In genomic region chr1:66506393-66506687, GRCh38 we compare ENCODE assay signal across 22 cellular contexts. TPM values are rescaled to one million over a fixed set of nuclear protein-coding genes. Genes with fewer than 3 reads are reported as not detected.
DNase-seq lines count a peak whose midpoint lies in the region; ATAC-seq, FAIRE-seq and TF ChIP-seq lines count a peak whose summit lies in the region.
"Had no signal": no experiment of that assay in that cellular context is flagged by ENCODE, and none has a peak within 500 bp of the region (broad histone marks: within the 10 kb centered on the region; RNA-seq: fewer than 3 reads in every experiment).

No MANE protein-coding gene starts in this region.

- no TSS peak for BruUV-seq in endothelial cell of umbilical vein (replicated peaks; lab: Mats Ljungman, UMichigan)

- no peaks in the 10 kb centered on the region; the same call in 1 of the 2 replicates for H3K27me3 Mint-ChIP-seq in HFFc6 (ENCODE audit: insufficient read depth)
- no peaks in the 10 kb centered on the region for H3K27me3 Mint-ChIP-seq in osteocyte (ENCODE audit: unreplicated experiment)

- H3K9me3 Mint-ChIP-seq in HFFc6 (no peaks in the 10 kb centered on the region), osteocyte (ENCODE audit: unreplicated experiment) (no peaks in the 10 kb centered on the region)

- H3K9me1 ChIP-seq in endothelial cell of umbilical vein (replicated peaks; ENCODE audit: control insufficient read depth, extremely low read depth, insufficient read depth, low read length): no peaks in the 10 kb centered on the region

- no peak overlapping the region for H3K4me2 ChIP-seq in endothelial cell of umbilical vein (ENCODE audit: insufficient read depth, low read length)

- H3K4me1 Mint-ChIP-seq in HFFc6 (ENCODE audit: low read depth): peaks cover 73% of the 10 kb centered on the region
- peaks cover 49% of the 10 kb centered on the region for H3K4me1 Mint-ChIP-seq in osteocyte (ENCODE audit: unreplicated experiment)

- H3K4me3 Mint-ChIP-seq in HFFc6 (peak overlapping the region; percentile 20; the same call in 1 of the 2 replicates), osteocyte (ENCODE audit: unreplicated experiment) (no peak overlapping the region)

- DNase-seq in D721Med (ENCODE audit: insufficient read length, low spot score) (no peak), HFFc6 (no peak), endothelial cell of umbilical vein (ENCODE audit: low read depth, low spot score) (no peak), osteocyte (ENCODE audit: extremely low spot score, unreplicated experiment) (no peak), caudate nucleus (lab: John Stamatoyannopoulos, UW) (no peak), lower leg skin (ENCODE audit: low spot score in 2 of 2) (no peak)
- DNase-seq: BE2C, GOT3, KG1, NCI-H1105 treated with DMSO at 0.1 percent for 48 hours, NCI-H146, NCI-H1930, NCI-H2107, NCI-H524, NCI-H748 treated with DMSO at 0.1 percent for 48 hours, SHP77, SW 1271 had no signal

- no peaks in the 10 kb centered on the region for H4K20me1 ChIP-seq in endothelial cell of umbilical vein (replicated peaks; ENCODE audit: control insufficient read depth, extremely low read depth, insufficient read depth, low read length)

- FAIRE-seq in D721Med (lab: Jason Lieb, UNC): peak; percentile 46
- no peak for FAIRE-seq in endothelial cell of umbilical vein (lab: Jason Lieb, UNC)

- WGBS in lower leg skin, 2 donors: 79 to 82% methylated on average over 1 of the region's 1 CpG

- H3K9ac ChIP-seq in endothelial cell of umbilical vein (replicated peaks; ENCODE audit: extremely low read depth, insufficient read depth, low read length): no peak overlapping the region

- no peaks in the 10 kb centered on the region for H3K36me3 ChIP-seq in endothelial cell of umbilical vein (ENCODE audit: control insufficient read depth in 2 of 2, extremely low read depth in 1 of 2, insufficient read depth in 2 of 2, low read length in 2 of 2)
- H3K36me3 ChIP-seq: BE2C, HAP-1, MG63 had no signal

- no peaks in the 10 kb centered on the region for H3K9me3 ChIP-seq in endothelial cell of umbilical vein (replicated peaks; ENCODE audit: control insufficient read depth, insufficient read depth, low read length)
- H3K9me3 ChIP-seq: BE2C, HAP-1, MG63 had no signal

- dilution Hi-C loops in endothelial cell of umbilical vein (cut with MboI; ENCODE audit: extremely low pct_ligation_motif_present, low sequenced_read_pairs): no loop called here

- H3K27ac ChIP-seq in endothelial cell of umbilical vein (ENCODE audit: insufficient read depth, low read depth, low read length) (peak overlapping the region; percentile 12), caudate nucleus (ENCODE audit: low read depth, low read length) (no peak overlapping the region)
- H3K27ac ChIP-seq: RWPE1 had no signal

- no peak for ATAC-seq in GM18907 (IDR thresholded peaks at IDR 0.05; ENCODE audit: unreplicated experiment)
- ATAC-seq: Panc1 had no signal

- POLR2A ChIA-PET in endothelial cell of umbilical vein (lab: Charles Lee): interaction anchor here (1.2 kb wide), 1 partner anchor 21 kb away, joined by 3 read pairs; no protein-coding TSS in a partner anchor

- TF ChIP-seq CTCF in D721Med (IDR thresholded peaks at IDR 0.05; ENCODE audit: insufficient read depth, missing control alignments): no peak
- no peak for TF ChIP-seq CTCF in HFFc6 (IDR thresholded peaks at IDR 0.05)
- no peak for TF ChIP-seq CTCF in endothelial cell of umbilical vein (IDR thresholded peaks at IDR 0.05; ENCODE audit: extremely low read depth in 1 of 2, insufficient read depth in 1 of 2, low read depth in 1 of 2, low read length in 2 of 2)
- no peak for TF ChIP-seq CTCF in osteocyte (IDR thresholded peaks at IDR 0.05)
- TF ChIP-seq CTCF in lower leg skin (IDR thresholded peaks at IDR 0.05): no peak

- no peak for TF ChIP-seq POLR2A in endothelial cell of umbilical vein (IDR thresholded peaks at IDR 0.05; ENCODE audit: low read depth, low read length)
- TF ChIP-seq POLR2A in lower leg skin (IDR thresholded peaks at IDR 0.05): no peak

- intact Hi-C loops in endothelial cell of umbilical vein (cut with micrococcal nuclease): loop anchor here (1.0 kb wide), 3 partner anchors 21 to 58 kb away; no protein-coding TSS in a partner anchor
- intact Hi-C loops in lower leg skin (cut with DNase I; ENCODE audit: low total_unique reads): no loop called here

- H3K4me3 ChIP-seq in endothelial cell of umbilical vein (replicated peaks in 1 of 3; ENCODE audit: insufficient read depth in 1 of 3, low read depth in 1 of 3, low read length in 3 of 3) (no peak overlapping the region), lower leg skin (ENCODE audit: low read depth, poor library complexity, severe bottlenecking) (no peak overlapping the region)
- H3K4me3 ChIP-seq: HAP-1, MG63 had no signal

- H3K4me1 ChIP-seq in endothelial cell of umbilical vein (ENCODE audit: control insufficient read depth, extremely low read depth, insufficient read depth, low read length): peaks cover 5% of the 10 kb centered on the region

- H3K36me3 Mint-ChIP-seq in HFFc6 (ENCODE audit: low read depth) (no peaks in the 10 kb centered on the region; the same call in 1 of the 2 replicates), osteocyte (ENCODE audit: unreplicated experiment) (no peaks in the 10 kb centered on the region)

- H2AFZ ChIP-seq in endothelial cell of umbilical vein (ENCODE audit: low read depth, low read length): no peak overlapping the region

- H3K27ac Mint-ChIP-seq in HFFc6 (peak overlapping the region; percentile 71), osteocyte (ENCODE audit: unreplicated experiment) (peak overlapping the region; percentile 66)

- CTCF ChIA-PET in endothelial cell of umbilical vein (lab: Charles Lee): interaction anchor here (0.8 to 5.0 kb wide), 12 partner anchors 9 to 254 kb away, joined by 3 to 102 read pairs (median 7); partner anchors contain the start of genes DYNLT5 and SGIP1

- H3K79me2 ChIP-seq in endothelial cell of umbilical vein (ENCODE audit: control insufficient read depth, insufficient read depth, low read length): no peaks in the 10 kb centered on the region

- H3K27me3 ChIP-seq in endothelial cell of umbilical vein (ENCODE audit: control insufficient read depth in 2 of 2, insufficient read depth in 2 of 2, low read length in 2 of 2): no peaks in the 10 kb centered on the region
- H3K27me3 ChIP-seq: BE2C, MG63 had no signal

TF ChIP-seq in endothelial cell of umbilical vein, 7 proteins besides CTCF, POLR2A, EP300 and RAD21:
- TF ChIP-seq JUN (IDR thresholded peaks at IDR 0.05; ENCODE audit: borderline replicate concordance, insufficient read depth, insufficient read length, low read depth): no peak
- TF ChIP-seq EZH2 (IDR thresholded peaks at IDR 0.05; ENCODE audit: borderline replicate concordance, low read depth, low read length, severe bottlenecking): no peak
- no peak for TF ChIP-seq MAX (IDR thresholded peaks at IDR 0.05; ENCODE audit: insufficient read depth, insufficient read length)
- no peak for TF ChIP-seq GATA2 (IDR thresholded peaks at IDR 0.05; ENCODE audit: insufficient read depth, insufficient read length, low read depth, low read length)
- TF ChIP-seq MYC (IDR thresholded peaks at IDR 0.05; ENCODE audit: low read depth, low read length): no peak
- TF ChIP-seq FOS (IDR thresholded peaks at IDR 0.05; ENCODE audit: borderline replicate concordance, insufficient read depth, low read length): no peak
- no peak for TF ChIP-seq POLR2AphosphoS5 (IDR thresholded peaks at IDR 0.05; ENCODE audit: insufficient read depth, low read depth, low read length)

RNA-seq across cellular contexts. Expression of gene SGIP1, which starts 27.6 kb away (rescaled TPM):
- total RNA-seq in HFFc6 (2021; fragmentation: NEBNext Ultra II Directional; extraction: Animal tissue kit (Norgen Biotek cat#: 25700)): 10 to 100 TPM; 53.3 to 72.0 (median 57.9) TPM
- total RNA-seq in endothelial cell of umbilical vein: 51.0 and 68.9 TPM in 2 replicates
- polyA plus RNA-seq in endothelial cell of umbilical vein: 30.4 and 30.9 TPM in 2 replicates
- 11.2 and 13.2 TPM in 2 replicates for polyA plus RNA-seq in endothelial cell of umbilical vein (2011; cell fraction: cytosol; rRNA removed)
- 121 and 134 TPM in 2 replicates for polyA plus RNA-seq in endothelial cell of umbilical vein (2011; cell fraction: nucleus; rRNA removed)
- polyA plus RNA-seq in endothelial cell of umbilical vein (2012): 17.7 and 26.2 TPM in 2 replicates
- 102 and 106 TPM in 2 replicates for polyA minus RNA-seq in endothelial cell of umbilical vein
- polyA minus RNA-seq in endothelial cell of umbilical vein (2011; cell fraction: cytosol; rRNA and poly(A)+ RNA removed): not detected
- polyA minus RNA-seq in endothelial cell of umbilical vein (2011; cell fraction: nucleus; rRNA and poly(A)+ RNA removed): 283 and 309 TPM in 2 replicates
- 118 and 123 TPM in 2 replicates for total RNA-seq in osteocyte
- total RNA-seq in lower leg skin: 1 to 10 TPM in 2 of 4 donors, under 1 TPM in 2; 0.39 to 7.0 (median 2.4) TPM
